ENCODE assay signal across 18 cellular contexts in genomic region chr11:3627291-3627690, GRCh38. TPM values are rescaled to one million over a fixed set of nuclear protein-coding genes. Genes with fewer than 3 reads are reported as not detected.
DNase-seq lines count a peak whose midpoint lies in the region; ATAC-seq and TF ChIP-seq lines count a peak whose summit lies in the region.
"Had no signal": no experiment of that assay in that cellular context is flagged by ENCODE, and none has a peak within 500 bp of the region (broad histone marks: within the 10 kb centered on the region; RNA-seq: fewer than 3 reads in every experiment).

No MANE protein-coding gene starts in this region.

- H3K4me1 Mint-ChIP-seq in activated naive CD4-positive, alpha-beta T cell treated with anti-CD3 and anti-CD28 coated beads for 36 hours (ENCODE audit: low read depth) = peaks cover 6% of the 10 kb centered on the region
- H3K4me1 Mint-ChIP-seq: neural crest cell had no signal

- peak overlapping the region in 1 of 2 experiments; percentile 38; a peak in 1 of 4 replicates for H3K27ac ChIP-seq in SK-N-SH (ENCODE audit: low read depth in 2 of 2, low read length in 1 of 2)

- TF ChIP-seq CTCF in SK-N-SH (IDR thresholded peaks at IDR 0.05) = no peak

- H3K27me3 Mint-ChIP-seq in activated naive CD4-positive, alpha-beta T cell treated with anti-CD3 and anti-CD28 coated beads for 36 hours (ENCODE audit: low read depth) = no peaks in the 10 kb centered on the region

- no peaks in the 10 kb centered on the region for H3K9me3 ChIP-seq in SK-N-SH

- CTCF ChIA-PET in SK-N-SH (lab: Yijun Ruan, JAX) = no interaction called here
- CTCF ChIA-PET in activated naive CD4-positive, alpha-beta T cell treated with anti-CD3 and anti-CD28 coated beads for 36 hours (lab: Charles Lee) = interaction anchor here (2.0 kb wide), 1 partner anchor 18 kb away, joined by 12 read pairs; no protein-coding TSS in a partner anchor

- H4K20me1 ChIP-seq in SK-N-SH (ENCODE audit: insufficient read depth) = no peaks in the 10 kb centered on the region

- intact Hi-C loops in posterior vena cava (cut with DNase I) = no loop called here
- intact Hi-C loops in activated naive CD4-positive, alpha-beta T cell treated with anti-CD3 and anti-CD28 coated beads for 36 hours (cut with micrococcal nuclease) = no loop called here

- TF ChIP-seq RAD21 in SK-N-SH (IDR thresholded peaks at IDR 0.05; ENCODE audit: low read length) = no peak

- no peaks in the 10 kb centered on the region for H3K79me2 ChIP-seq in SK-N-SH (ENCODE audit: insufficient read depth)

- ATAC-seq in HG03175 (IDR thresholded peaks at IDR 0.05; ENCODE audit: unreplicated experiment) = no peak
- no peak for ATAC-seq in GM19452 (IDR thresholded peaks at IDR 0.05; ENCODE audit: unreplicated experiment)
- ATAC-seq: activated CD4-positive, CD25-positive, alpha-beta regulatory T cell treated with anti-CD3 and anti-CD28 coated beads, Interleukin-2, amount 50 U/mL, for 24 hours; HCT116; T-cell had no signal

- H3K9me3 Mint-ChIP-seq in activated naive CD4-positive, alpha-beta T cell treated with anti-CD3 and anti-CD28 coated beads for 36 hours = no peaks in the 10 kb centered on the region
- H3K9me3 Mint-ChIP-seq: neural crest cell, T-cell had no signal

- no peak overlapping the region for H3K27ac Mint-ChIP-seq in activated naive CD4-positive, alpha-beta T cell treated with anti-CD3 and anti-CD28 coated beads for 36 hours
- H3K27ac Mint-ChIP-seq: T-cell had no signal

- H3K36me3 Mint-ChIP-seq in activated naive CD4-positive, alpha-beta T cell treated with anti-CD3 and anti-CD28 coated beads for 36 hours (ENCODE audit: low read depth) = no peaks in the 10 kb centered on the region
- H3K36me3 Mint-ChIP-seq: T-cell had no signal

- no peak overlapping the region for H3K4me3 Mint-ChIP-seq in activated naive CD4-positive, alpha-beta T cell treated with anti-CD3 and anti-CD28 coated beads for 36 hours
- H3K4me3 Mint-ChIP-seq: neural crest cell, T-cell had no signal

- 100% methylated on average over 1 of the region's 1 CpG for WGBS in SK-N-SH (ENCODE audit: low lambda C conversion rate)

- no peaks in the 10 kb centered on the region for H3K9me2 ChIP-seq in SK-N-SH

- POLR2A ChIA-PET in SK-N-SH (lab: Yijun Ruan, JAX) = no interaction called here

- H3F3A ChIP-seq in SK-N-SH (replicated peaks; ENCODE audit: insufficient read depth) = no peaks in the 10 kb centered on the region

- TF ChIP-seq EP300 in SK-N-SH (IDR thresholded peaks at IDR 0.05; ENCODE audit: borderline replicate concordance in 1 of 2, low read depth in 1 of 2, low read length in 1 of 2) = no peak

- H3K4me2 ChIP-seq in SK-N-SH = no peak overlapping the region

- no peak overlapping the region for H2AFZ ChIP-seq in SK-N-SH (ENCODE audit: low read depth)

- H3K36me3 ChIP-seq in SK-N-SH (replicated peaks in 1 of 2; ENCODE audit: control insufficient read depth in 1 of 2, insufficient read depth in 2 of 2, low read length in 1 of 2) = no peaks in the 10 kb centered on the region

- DNase-seq in GM04503 (ENCODE audit: low read depth) (peak; percentile 57), SK-N-SH (no peak), fibroblast of peridontal ligament (ENCODE audit: extremely low read depth) (peak; percentile 52), posterior vena cava (ENCODE audit: low spot score) (peak; percentile 64), NCI-H446 treated with DMSO at 0.1 percent for 48 hours (lab: John Stamatoyannopoulos, UW) (no peak)
- no peak for DNase-seq in activated naive CD4-positive, alpha-beta T cell treated with anti-CD3 and anti-CD28 coated beads for 36 hours
- DNase-seq: activated T-cell treated with anti-CD3 and anti-CD28 coated beads for 4 hours; effector CD8-positive, alpha-beta T cell; head of caudate nucleus; NCI-H2171 treated with DMSO at 0.1 percent for 48 hours; T-cell had no signal

- H3K4me1 ChIP-seq in SK-N-SH (ENCODE audit: control insufficient read depth in 1 of 2, insufficient read depth in 2 of 2, low read depth in 1 of 2, low read length in 1 of 2) = no peaks in the 10 kb centered on the region

- H3K4me3 ChIP-seq in SK-N-SH (ENCODE audit: low read depth in 2 of 2, low read length in 1 of 2) = no peak overlapping the region

- no peak overlapping the region for H3K9ac ChIP-seq in SK-N-SH

- no peaks in the 10 kb centered on the region for H3K27me3 ChIP-seq in SK-N-SH (ENCODE audit: insufficient read depth)

TF ChIP-seq in SK-N-SH, 30 proteins besides CTCF, POLR2A, EP300 and RAD21:
- TF ChIP-seq YY1 (IDR thresholded peaks at IDR 0.05; ENCODE audit: low read depth) = no peak
- TF ChIP-seq FOSL2 (IDR thresholded peaks at IDR 0.05; ENCODE audit: borderline replicate concordance, low read depth) = 0 out of 2 replicates have a peak, but pooled peaks have one; percentile 5

RNA-seq across cellular contexts. Expression of gene ART5, which starts 14.5 kb away (rescaled TPM):
- 0.58 and 0.59 TPM in 2 replicates for polyA plus RNA-seq in SK-N-SH (2012; rRNA removed)
- polyA plus RNA-seq in SK-N-SH (2012; cell fraction: cytosol; rRNA removed) = 0.17 and 0.46 TPM in 2 replicates
- polyA plus RNA-seq in SK-N-SH (2012; cell fraction: nucleus; rRNA removed) = 0.60 and 0.63 TPM in 2 replicates
- total RNA-seq in posterior vena cava = not detected
- not detected for total RNA-seq in activated naive CD4-positive, alpha-beta T cell treated with anti-CD3 and anti-CD28 coated beads for 36 hours
- total RNA-seq: T-cell, temporal lobe had no signal
- polyA plus RNA-seq: liver had no signal

RNA-seq across cellular contexts. Expression of gene ART1, which starts 17.6 kb away (rescaled TPM):
- polyA plus RNA-seq in SK-N-SH (2012; rRNA removed) = not detected in 2 replicates
- not detected in 2 replicates for polyA plus RNA-seq in SK-N-SH (2012; cell fraction: cytosol; rRNA removed)
- polyA plus RNA-seq in SK-N-SH (2012; cell fraction: nucleus; rRNA removed) = not detected in 2 replicates
- total RNA-seq in posterior vena cava = under 1 TPM in 1 of 2 donors, not detected in 1; 0.42 TPM
- not detected for total RNA-seq in activated naive CD4-positive, alpha-beta T cell treated with anti-CD3 and anti-CD28 coated beads for 36 hours
- total RNA-seq: liver, neural crest cell, T-cell, temporal lobe had no signal
- polyA plus RNA-seq: liver had no signal

RNA-seq across cellular contexts. Expression of gene CHRNA10, which starts 43.9 kb away (rescaled TPM):
- 1.1 TPM in 2 replicates for polyA plus RNA-seq in SK-N-SH (2012; rRNA removed)
- 0.21 and 0.37 TPM in 2 replicates for polyA plus RNA-seq in SK-N-SH (2012; cell fraction: cytosol; rRNA removed)
- 6.0 and 6.3 TPM in 2 replicates for polyA plus RNA-seq in SK-N-SH (2012; cell fraction: nucleus; rRNA removed)
- total RNA-seq in posterior vena cava = under 1 TPM; 0.52 to 0.83 TPM
- total RNA-seq in activated naive CD4-positive, alpha-beta T cell treated with anti-CD3 and anti-CD28 coated beads for 36 hours = under 1 TPM; 0.26 to 0.44 TPM

Comparison
In these comparisons a context has a peak if more than half of its experiments do, and no peak if none do; other contexts are left out.
1. DNase-seq: peak in GM04503 (single experiment), fibroblast of peridontal ligament (single experiment) and posterior vena cava (single experiment); none in SK-N-SH (single experiment), NCI-H446 treated with DMSO at 0.1 percent for 48 hours (single experiment) and activated naive CD4-positive, alpha-beta T cell treated with anti-CD3 and anti-CD28 coated beads for 36 hours (single experiment).